ENCODE assay signal across 27 cellular contexts in the genomic region with DNA sequence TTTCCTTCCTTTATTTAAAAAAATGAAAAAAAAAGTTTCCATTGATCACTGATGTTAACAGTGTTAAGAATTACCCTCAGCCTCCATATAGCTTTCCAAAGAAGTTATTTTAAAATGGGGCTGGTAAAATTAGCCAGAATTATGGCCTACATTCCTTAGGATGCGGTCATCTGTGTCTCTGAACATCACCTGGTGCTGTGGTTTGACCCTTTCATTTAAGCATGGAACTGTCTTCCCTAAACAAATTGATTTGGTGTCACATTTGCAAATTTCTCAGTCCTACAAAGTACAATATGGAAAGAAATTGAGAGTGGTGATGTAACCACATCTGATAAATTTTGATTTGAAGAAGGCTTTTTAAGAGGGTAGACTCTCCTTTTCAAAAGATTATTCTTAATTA. TPM values are rescaled to one million over a fixed set of nuclear protein-coding genes. Genes with fewer than 3 reads are reported as not detected.
DNase-seq lines count a peak whose midpoint lies in the region; ATAC-seq, FAIRE-seq and TF ChIP-seq lines count a peak whose summit lies in the region.
"Had no signal": no experiment of that assay in that cellular context is flagged by ENCODE, and none has a peak within 500 bp of the region (broad histone marks: within the 10 kb centered on the region; RNA-seq: fewer than 3 reads in every experiment).

No MANE protein-coding gene starts in this region.

- FAIRE-seq in bronchial epithelial cell (lab: Jason Lieb, UNC) = no peak
- FAIRE-seq: GM12878, H1 had no signal

- TF ChIP-seq CTCF in bronchial epithelial cell (IDR thresholded peaks at IDR 0.05; ENCODE audit: insufficient read depth, low read length, severe bottlenecking) = no peak
- no peak for TF ChIP-seq CTCF in GM13976 (IDR thresholded peaks at IDR 0.05; ENCODE audit: borderline replicate concordance, control extremely low read depth, extremely low read depth, insufficient read depth, missing control alignments)

- in situ Hi-C loops in GM13976 (cut with MboI; ENCODE audit: low sequenced_read_pairs, unreplicated experiment) = no loop called here

- no peak overlapping the region for H3K4me3 ChIP-seq in bronchial epithelial cell (ENCODE audit: low read depth, low read length)
- H3K4me3 ChIP-seq: GM12878, PC-9 had no signal

- peaks cover 3% of the 10 kb centered on the region for H3K27me3 Mint-ChIP-seq in activated T-helper 1 cell treated with anti-CD3 and anti-CD28 coated beads, Interleukin-12 subunit alpha, Interleukin-12 subunit beta, Interleukin-2, Interleukin-4 antibody, amounts not matched to agents 30 ng/mL and 10 ng/mL and 1 ng/mL, durations not matched to agents 14 hours and 24 hours and 36 hours (ENCODE audit: insufficient read depth)

- H3K36me3 Mint-ChIP-seq in activated T-helper 1 cell treated with anti-CD3 and anti-CD28 coated beads, Interleukin-12 subunit alpha, Interleukin-12 subunit beta, Interleukin-2, Interleukin-4 antibody, amounts not matched to agents 30 ng/mL and 10 ng/mL and 1 ng/mL, durations not matched to agents 14 hours and 24 hours and 36 hours (ENCODE audit: low read depth) = no peaks in the 10 kb centered on the region
- H3K36me3 Mint-ChIP-seq: CD8-positive, alpha-beta T cell; IgD-negative memory B cell had no signal

- H3K27ac Mint-ChIP-seq in activated T-helper 1 cell treated with anti-CD3 and anti-CD28 coated beads, Interleukin-12 subunit alpha, Interleukin-12 subunit beta, Interleukin-2, Interleukin-4 antibody, amounts not matched to agents 30 ng/mL and 10 ng/mL and 1 ng/mL, durations not matched to agents 14 hours and 24 hours and 36 hours = no peak overlapping the region
- H3K27ac Mint-ChIP-seq: B cell; CD8-positive, alpha-beta T cell; IgD-negative memory B cell had no signal

- H3K27me3 ChIP-seq in bronchial epithelial cell (ENCODE audit: control insufficient read depth, insufficient read depth, low read length) = no peaks in the 10 kb centered on the region

- intact Hi-C loops in left cardiac atrium (cut with DNase I) = no loop called here
- intact Hi-C loops in activated T-helper 1 cell treated with anti-CD3 and anti-CD28 coated beads, Interleukin-12 subunit alpha, Interleukin-12 subunit beta, Interleukin-2, Interleukin-4 antibody, amounts not matched to agents 30 ng/mL and 10 ng/mL and 1 ng/mL, durations not matched to agents 14 hours and 24 hours and 36 hours (cut with micrococcal nuclease) = no loop called here

- DNase-seq in M059J (ENCODE audit: low read depth) (peak; percentile 30), bronchial epithelial cell (ENCODE audit: low read depth) (peak; percentile 23), kidney glomerular epithelial cell (lab: John Stamatoyannopoulos, UW) (peak; percentile 18), left cardiac atrium (no peak), GM13976 (ENCODE audit: low spot score) (no peak), Kasumi-1 (lab: John Stamatoyannopoulos, UW) (no peak)
- no peak for DNase-seq in activated T-helper 1 cell treated with anti-CD3 and anti-CD28 coated beads, Interleukin-12 subunit alpha, Interleukin-12 subunit beta, Interleukin-2, Interleukin-4 antibody, amounts not matched to agents 30 ng/mL and 10 ng/mL and 1 ng/mL, durations not matched to agents 14 hours and 24 hours and 36 hours (ENCODE audit: low spot score)
- DNase-seq: Caco-2; CD8-positive, alpha-beta T cell; DMS79; EL; GDM1; HCEC 1CT; NCI-H1092 treated with DMSO at 0.1 percent for 48 hours; NCI-H1436 treated with DMSO at 0.1 percent for 48 hours; NCI-H187 treated with DMSO at 0.1 percent for 48 hours; NCI-H446; NCI-H524 treated with DMSO at 0.1 percent for 48 hours; NCI-H82; NK-92 treated with Interleukin-12 subunit alpha and Interleukin-12 subunit beta, amount 100 ng/mL, for 24 hours; PC-9; RPMI8226; SHP77 had no signal

- no peak for ATAC-seq in left cardiac atrium
- ATAC-seq: CD8-positive, alpha-beta T cell; GM12878 had no signal

- H3K9me3 Mint-ChIP-seq in activated T-helper 1 cell treated with anti-CD3 and anti-CD28 coated beads, Interleukin-12 subunit alpha, Interleukin-12 subunit beta, Interleukin-2, Interleukin-4 antibody, amounts not matched to agents 30 ng/mL and 10 ng/mL and 1 ng/mL, durations not matched to agents 14 hours and 24 hours and 36 hours = no peaks in the 10 kb centered on the region
- H3K9me3 Mint-ChIP-seq: CD8-positive, alpha-beta T cell had no signal

- no peaks in the 10 kb centered on the region for H3K36me3 ChIP-seq in bronchial epithelial cell (ENCODE audit: control insufficient read depth, insufficient read depth, low read length)

- no peaks in the 10 kb centered on the region for H3K4me1 Mint-ChIP-seq in activated T-helper 1 cell treated with anti-CD3 and anti-CD28 coated beads, Interleukin-12 subunit alpha, Interleukin-12 subunit beta, Interleukin-2, Interleukin-4 antibody, amounts not matched to agents 30 ng/mL and 10 ng/mL and 1 ng/mL, durations not matched to agents 14 hours and 24 hours and 36 hours (ENCODE audit: low read depth)
- H3K4me1 Mint-ChIP-seq: B cell, IgD-negative memory B cell had no signal

- H3K4me3 Mint-ChIP-seq in activated T-helper 1 cell treated with anti-CD3 and anti-CD28 coated beads, Interleukin-12 subunit alpha, Interleukin-12 subunit beta, Interleukin-2, Interleukin-4 antibody, amounts not matched to agents 30 ng/mL and 10 ng/mL and 1 ng/mL, durations not matched to agents 14 hours and 24 hours and 36 hours = no peak overlapping the region
- H3K4me3 Mint-ChIP-seq: B cell; CD8-positive, alpha-beta T cell; IgD-negative memory B cell had no signal

RNA-seq across cellular contexts. Expression of a gene that starts 40.3 kb away (rescaled TPM):
- 0.20 TPM in 1 of 2 replicates, not detected in the other for total RNA-seq in M059J (2014; rRNA removed; shearing (Covaris generic))
- 2.6 and 3.9 TPM in 2 replicates for total RNA-seq in bronchial epithelial cell
- total RNA-seq in left cardiac atrium = under 1 TPM in 1 of 2 donors, not detected in 1; 0.34 TPM
- total RNA-seq in activated T-helper 1 cell treated with anti-CD3 and anti-CD28 coated beads, Interleukin-12 subunit alpha, Interleukin-12 subunit beta, Interleukin-2, Interleukin-4 antibody, amounts not matched to agents 30 ng/mL and 10 ng/mL and 1 ng/mL, durations not matched to agents 14 hours and 24 hours and 36 hours = 0.15 TPM in 1 of 2 replicates, not detected in the other
- total RNA-seq: B cell; Caco-2; CD8-positive, alpha-beta T cell; GM12878; H1; PC-9 had no signal

Comparison
In these comparisons a context has a peak if more than half of its experiments do, and no peak if none do; other contexts are left out.
1. DNase-seq: peak in M059J (single experiment), bronchial epithelial cell (single experiment) and kidney glomerular epithelial cell (single experiment); none in left cardiac atrium (single experiment), activated T-helper 1 cell treated with anti-CD3 and anti-CD28 coated beads, Interleukin-12 subunit alpha, Interleukin-12 subunit beta, Interleukin-2, Interleukin-4 antibody, amounts not matched to agents 30 ng/mL and 10 ng/mL and 1 ng/mL, durations not matched to agents 14 hours and 24 hours and 36 hours (single experiment), GM13976 (single experiment) and Kasumi-1 (0 of 2).